ENCODE assay signal across 24 cellular contexts in the genomic region with DNA sequence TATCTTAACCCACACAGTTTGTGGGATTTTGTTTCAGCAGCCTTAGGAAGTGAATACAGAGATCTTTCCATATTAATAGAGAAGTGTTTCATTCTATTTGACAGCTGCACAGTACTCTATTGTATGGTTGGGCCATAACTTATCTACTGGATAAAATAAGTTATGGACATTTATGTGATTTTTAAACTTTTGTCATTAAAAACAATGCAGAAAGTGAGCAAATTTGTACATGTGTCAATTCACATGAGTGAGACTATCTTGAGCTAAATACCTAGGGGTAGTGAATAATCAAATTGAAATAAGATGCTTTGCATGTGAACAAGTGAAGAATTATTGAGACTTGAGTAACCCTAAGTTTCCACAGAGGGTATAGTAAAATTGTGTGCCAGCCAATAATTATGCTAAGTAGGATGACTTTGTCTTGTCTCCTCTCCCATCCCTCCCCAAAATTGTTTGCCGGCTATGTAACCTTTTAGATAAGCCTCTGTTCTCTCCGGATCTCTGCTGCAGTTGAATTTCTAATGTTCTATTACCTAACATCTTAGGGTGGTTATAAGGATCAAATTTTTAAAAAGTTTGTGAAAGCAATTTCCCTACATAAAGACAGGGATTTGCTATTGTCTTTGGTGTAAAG. TPM values are rescaled to one million over a fixed set of nuclear protein-coding genes. Genes with fewer than 3 reads are reported as not detected.
"Had no signal": no experiment of that assay in that cellular context is flagged by ENCODE, and none has a peak within 500 bp of the region (broad histone marks: within the 10 kb centered on the region; RNA-seq: fewer than 3 reads in every experiment).

No MANE protein-coding gene starts in this region.

- ATAC-seq: naive thymus-derived CD4-positive, alpha-beta T cell; natural killer cell treated with Interleukin-12 subunit alpha and Interleukin-12 subunit beta and Interleukin-15 and Interleukin-18, amount 100 ng/mL, for 72 hours; pancreas; right cardiac atrium; sciatic nerve; stimulated activated naive B cell treated with anti-CD40 and anti-IgM and Interleukin-4, amounts not matched to agents 10 μg/mL and 1 μg/mL and 100 μg/mL, for 72 hours; stimulated activated naive CD8-positive, alpha-beta T cell treated with anti-CD3 and anti-CD28 coated beads, Interleukin-15, Interleukin-2, amounts not matched to agents 100 U/mL and 50 U/mL, for 24 hours had no signal

- H3K4me3 ChIP-seq: left ventricle myocardium inferior, lung, pancreas, prostate gland, skin epidermis, stomach, testis, thyroid gland, transverse colon, upper lobe of left lung, vagina had no signal

- H3K27me3 ChIP-seq: pancreas, stomach, testis, thyroid gland, transverse colon, upper lobe of left lung, vagina had no signal

- FAIRE-seq: pancreas had no signal

- H3K27ac ChIP-seq: left ventricle myocardium inferior, pancreas, prostate gland, skin epidermis, stomach, testis, thyroid gland, transverse colon, upper lobe of left lung, vagina had no signal

- H3K4me1 ChIP-seq: left ventricle myocardium inferior, pancreas, prostate gland, stomach, testis, thyroid gland, transverse colon, upper lobe of left lung had no signal

- H3K9me3 ChIP-seq: left ventricle myocardium inferior, pancreas, prostate gland, stomach, testis, thyroid gland, transverse colon, upper lobe of left lung, vagina had no signal

- H3K36me3 ChIP-seq: left ventricle myocardium inferior, pancreas, prostate gland, stomach, thyroid gland, transverse colon, upper lobe of left lung, vagina had no signal

- DNase-seq: islet precursor cell; left ventricle myocardium inferior; naive thymus-derived CD4-positive, alpha-beta T cell; pancreas; posterior cingulate gyrus; retina; right cardiac atrium; stimulated activated CD4-positive, alpha-beta T cell treated with anti-CD3 and anti-CD28 coated beads, Interleukin-12 subunit alpha, Interleukin-12 subunit beta, amount 100 ng/mL, for 4 hours; stimulated activated CD4-positive, alpha-beta T cell treated with anti-CD3 and anti-CD28 coated beads, Interleukin-15, amount 100 ng/mL, for 24 hours; stimulated activated CD4-positive, alpha-beta T cell treated with anti-CD3 and anti-CD28 coated beads, Interleukin-2, amount 100 ng/mL, for 24 hours; stimulated activated CD4-positive, alpha-beta T cell treated with anti-CD3 and anti-CD28 coated beads, Interleukin-4, amount 100 ng/mL, for 1 hour; stimulated activated naive B cell treated with anti-CD40 and anti-IgM and Interleukin-4, amounts not matched to agents 10 μg/mL and 1 μg/mL and 100 μg/mL, for 72 hours; stimulated activated naive CD8-positive, alpha-beta T cell treated with anti-CD3 and anti-CD28 coated beads, Interleukin-15, Interleukin-2, amounts not matched to agents 100 U/mL and 50 U/mL, for 24 hours; stomach; testis; thyroid gland; transverse colon; upper lobe of left lung had no signal

RNA-seq across cellular contexts. Expression of a gene that starts 33.3 kb away (rescaled TPM):
- polyA plus RNA-seq: naive thymus-derived CD4-positive, alpha-beta T cell had no signal
